Comparison of ENCODE assay signal across 14 cellular contexts in genomic region chr2:234156326-234156725, GRCh38.
"Had no signal": no experiment of that assay in that cellular context is flagged by ENCODE, and none has a peak within 500 bp of the region (broad histone marks: within the 10 kb centered on the region; RNA-seq: fewer than 3 reads in every experiment).

No MANE protein-coding gene starts in this region.

- H3K4me3 ChIP-seq: sigmoid colon had no signal

- DNase-seq: activated CD4-positive, alpha-beta T cell treated with anti-CD3 and anti-CD28 coated beads, Interleukin-2, amount 50 U/mL, for 4 hours; activated CD4-positive, CD25-positive, alpha-beta regulatory T cell treated with anti-CD3 and anti-CD28 coated beads, Interleukin-2, amount 50 U/mL, for 72 hours; activated CD8-positive, alpha-beta memory T cell treated with anti-CD3 and anti-CD28 coated beads, Interleukin-2, amount 10 ng/mL, durations not matched to agents 7 days and 5 days; activated gamma-delta T cell; activated T-cell treated with anti-CD3 and anti-CD28 coated beads, Interleukin-2, amount 50 U/mL, for 24 hours; left cardiac atrium; sigmoid colon; stimulated activated CD4-positive, alpha-beta T cell treated with anti-CD3 and anti-CD28 coated beads, Interleukin-2, amount 100 ng/mL, for 24 hours; stimulated activated naive CD4-positive, alpha-beta T cell; trophoblast cell had no signal

- FAIRE-seq: astrocyte, endometrium had no signal

- H3K27me3 Mint-ChIP-seq: activated T-cell treated with anti-CD3 and anti-CD28 coated beads, Interleukin-2, amount 50 U/mL, for 24 hours had no signal

- H3K27ac Mint-ChIP-seq: activated CD8-positive, alpha-beta memory T cell treated with anti-CD3 and anti-CD28 coated beads, Interleukin-2, amount 10 ng/mL, durations not matched to agents 7 days and 5 days; activated T-cell treated with anti-CD3 and anti-CD28 coated beads, Interleukin-2, amount 50 U/mL, for 24 hours; natural killer cell treated with Interleukin-12 subunit alpha and Interleukin-12 subunit beta and Interleukin-15 and Interleukin-18, amount 100 ng/mL, for 72 hours had no signal

- H3K4me1 ChIP-seq: sigmoid colon had no signal

- H3K9me3 ChIP-seq: sigmoid colon had no signal

- ATAC-seq: activated CD8-positive, alpha-beta memory T cell treated with anti-CD3 and anti-CD28 coated beads, Interleukin-2, amount 10 ng/mL, durations not matched to agents 7 days and 5 days; esophagus mucosa; left cardiac atrium; natural killer cell treated with Interleukin-12 subunit alpha and Interleukin-12 subunit beta and Interleukin-15 and Interleukin-18, amount 100 ng/mL, for 72 hours had no signal

- H3K9me3 Mint-ChIP-seq: activated T-cell treated with anti-CD3 and anti-CD28 coated beads, Interleukin-2, amount 50 U/mL, for 24 hours had no signal

- H3K36me3 ChIP-seq: sigmoid colon had no signal

- H3K4me3 Mint-ChIP-seq: activated CD8-positive, alpha-beta memory T cell treated with anti-CD3 and anti-CD28 coated beads, Interleukin-2, amount 10 ng/mL, durations not matched to agents 7 days and 5 days; activated T-cell treated with anti-CD3 and anti-CD28 coated beads, Interleukin-2, amount 50 U/mL, for 24 hours; natural killer cell treated with Interleukin-12 subunit alpha and Interleukin-12 subunit beta and Interleukin-15 and Interleukin-18, amount 100 ng/mL, for 72 hours had no signal
